Comparison of ENCODE assay signal across 15 cellular contexts in the genomic region with DNA sequence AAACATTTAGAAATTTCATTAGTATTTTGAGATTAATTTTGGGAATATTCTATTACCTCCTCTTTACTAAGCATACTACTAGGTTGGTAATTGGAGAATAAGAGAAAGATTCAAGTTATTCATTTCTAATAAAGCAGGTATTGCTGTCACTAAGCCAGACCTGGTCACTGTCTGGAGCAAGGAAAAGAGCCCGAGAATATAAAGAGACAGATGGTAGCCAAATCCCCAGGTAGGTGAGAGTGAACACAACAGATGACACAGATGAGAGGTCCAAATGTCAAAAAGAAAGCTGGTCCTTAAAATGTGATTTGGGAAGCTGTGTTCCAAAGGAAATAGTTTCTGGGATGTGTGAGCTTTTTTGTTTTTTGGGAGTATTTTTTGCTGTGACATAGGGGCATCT.
DNase-seq lines count a peak whose midpoint lies in the region; ATAC-seq and TF ChIP-seq lines count a peak whose summit lies in the region.
"Had no signal": no experiment of that assay in that cellular context is flagged by ENCODE, and none has a peak within 500 bp of the region (broad histone marks: within the 10 kb centered on the region; RNA-seq: fewer than 3 reads in every experiment).

No MANE protein-coding gene starts in this region.

- no peak for ATAC-seq in mucosa of descending colon

- H3K36me3 Mint-ChIP-seq in glutamatergic neuron (ENCODE audit: unreplicated experiment), result peaks cover 3% of the 10 kb centered on the region
- H3K36me3 Mint-ChIP-seq: CD4-positive, alpha-beta memory T cell had no signal

- peaks cover 1% of the 10 kb centered on the region for H3K27me3 Mint-ChIP-seq in glutamatergic neuron (ENCODE audit: unreplicated experiment)
- H3K27me3 Mint-ChIP-seq: CD4-positive, alpha-beta memory T cell had no signal

- intact Hi-C loops in mucosa of descending colon (cut with DNase I, micrococcal nuclease), result no loop called here

- H3K9me3 ChIP-seq in mucosa of descending colon, result no peaks in the 10 kb centered on the region
- H3K9me3 ChIP-seq: HAP-1 had no signal

- TF ChIP-seq CTCF in glutamatergic neuron (IDR thresholded peaks at IDR 0.05; ENCODE audit: partially characterized antibody, unreplicated experiment), result no peak
- TF ChIP-seq CTCF in mucosa of descending colon (IDR thresholded peaks at IDR 0.05), result no peak

- no peak overlapping the region for H3K4me3 Mint-ChIP-seq in glutamatergic neuron (ENCODE audit: unreplicated experiment)
- H3K4me3 Mint-ChIP-seq: CD4-positive, alpha-beta memory T cell; HFFc6 had no signal

- H3K4me1 Mint-ChIP-seq in glutamatergic neuron (ENCODE audit: low read depth, unreplicated experiment), result peaks cover 3% of the 10 kb centered on the region

- in situ Hi-C loops in G401 (cut with HindIII; ENCODE audit: low sequenced_read_pairs), result no loop called here

- H3K27ac Mint-ChIP-seq in glutamatergic neuron (ENCODE audit: unreplicated experiment), result peak overlapping the region; percentile 95
- H3K27ac Mint-ChIP-seq: CD4-positive, alpha-beta memory T cell; HFFc6 had no signal

- H3K9me3 Mint-ChIP-seq in glutamatergic neuron (ENCODE audit: unreplicated experiment), result peaks cover 4% of the 10 kb centered on the region

- H3K4me3 ChIP-seq in mucosa of descending colon, result no peak overlapping the region
- H3K4me3 ChIP-seq: HAP-1 had no signal

- no peaks in the 10 kb centered on the region for H3K36me3 ChIP-seq in mucosa of descending colon (ENCODE audit: low read depth)
- H3K36me3 ChIP-seq: HAP-1 had no signal

- DNase-seq in NCI-H82 (lab: John Stamatoyannopoulos, UW) (peak; percentile 25), NCI-H82 treated with DMSO at 0.1 percent for 48 hours (lab: John Stamatoyannopoulos, UW; ENCODE audit: unreplicated experiment) (no peak), G401 (ENCODE audit: low spot score) (peak; percentile 95), cerebellar cortex (ENCODE audit: low spot score) (peak; percentile 92), glutamatergic neuron (no peak), mucosa of descending colon (no peak)
- DNase-seq in NK-92 treated with Interleukin-12 subunit alpha and Interleukin-12 subunit beta, amount 100 ng/mL, for 24 hours (lab: John Stamatoyannopoulos, UW), result no peak
- DNase-seq: Calu3; CD4-positive, alpha-beta memory T cell; COR-L47; DND-41; GF-D8; GOT3; HFFc6 had no signal

- H3K4me1 ChIP-seq in mucosa of descending colon (ENCODE audit: low read depth), result no peaks in the 10 kb centered on the region
- H3K4me1 ChIP-seq: HAP-1 had no signal

Comparison
In these comparisons a context has a peak if more than half of its experiments do, and no peak if none do; other contexts are left out.
1. DNase-seq: peak in NCI-H82 (single experiment), G401 (single experiment) and cerebellar cortex (single experiment); none in NCI-H82 treated with DMSO at 0.1 percent for 48 hours (single experiment), glutamatergic neuron (single experiment), NK-92 treated with Interleukin-12 subunit alpha and Interleukin-12 subunit beta, amount 100 ng/mL, for 24 hours (single experiment) and mucosa of descending colon (0 of 3).